ENCODE assay signal across 10 cellular contexts in genomic region chr5:39461007-39461682, GRCh38. TPM values are rescaled to one million over a fixed set of nuclear protein-coding genes. Genes with fewer than 3 reads are reported as not detected.
A peak's percentile ranks its signal among the peaks of the same experiment; 100 is the strongest.
DNase-seq lines count a peak whose midpoint lies in the region; ATAC-seq and TF ChIP-seq lines count a peak whose summit lies in the region.
"Had no signal": no experiment of that assay in that cellular context is flagged by ENCODE, and none has a peak within 500 bp of the region (broad histone marks: within the 10 kb centered on the region; RNA-seq: fewer than 3 reads in every experiment).

No MANE protein-coding gene starts in this region.

- TF ChIP-seq CTCF in nephron progenitor cell (IDR thresholded peaks at IDR 0.05), result no peak

- peaks cover 20 to 27% (median 25%) of the 10 kb centered on the region in 3 donors for H3K4me1 Mint-ChIP-seq in naive B cell
- H3K4me1 Mint-ChIP-seq in nephron progenitor cell, result no peaks in the 10 kb centered on the region

- H3K9me3 Mint-ChIP-seq in naive B cell (no peaks in the 10 kb centered on the region), nephron progenitor cell (no peaks in the 10 kb centered on the region)

- H3K27me3 Mint-ChIP-seq in naive B cell (peaks cover 0 to 11% (median 0%) of the 10 kb centered on the region in 3 donors), nephron progenitor cell (ENCODE audit: low read depth, poor library complexity) (peaks cover 13% of the 10 kb centered on the region)

- peak; percentile 95 for DNase-seq in MV-4-11 (lab: John Stamatoyannopoulos, UW)
- DNase-seq in naive B cell, result peak; percentile 47
- no peak for DNase-seq in occipital lobe (lab: John Stamatoyannopoulos, UW)
- DNase-seq in iPS-NIHi7 (ENCODE audit: extremely low spot score), result no peak
- no peak for DNase-seq in nephron progenitor cell
- DNase-seq in NCI-H446 treated with DMSO at 0.1 percent for 48 hours (lab: John Stamatoyannopoulos, UW), result no peak
- DNase-seq: KG1 had no signal

- H3K4me3 Mint-ChIP-seq in naive B cell, result peak overlapping the region in 7 of 8 donors; percentile 1 to 83 (median 11)
- no peak overlapping the region for H3K4me3 Mint-ChIP-seq in nephron progenitor cell

- H3K36me3 Mint-ChIP-seq in naive B cell, result peaks cover 0 to 7% of the 10 kb centered on the region in 2 donors
- no peaks in the 10 kb centered on the region for H3K36me3 Mint-ChIP-seq in nephron progenitor cell (ENCODE audit: low read depth)

- H3K27ac Mint-ChIP-seq in naive B cell (peak overlapping the region in 4 of 6 donors; percentile 9 to 56 (median 18)), nephron progenitor cell (no peak overlapping the region)

- ATAC-seq in GM19023 (IDR thresholded peaks at IDR 0.05; ENCODE audit: unreplicated experiment), result peak; percentile 89
- ATAC-seq in HG02798 (IDR thresholded peaks at IDR 0.05; ENCODE audit: poor library complexity, unreplicated experiment), result peak; percentile 79
- peak; percentile 98 to 99 for ATAC-seq in naive B cell (ENCODE audit: low read depth in 2 of 2)

RNA-seq across cellular contexts. Expression of gene DAB2, which starts 36.4 kb away (rescaled TPM):
- 1 to 10 TPM in 3 of 6 donors, under 1 TPM in 3; 0.17 to 2.0 (median 0.95) TPM for polyA plus RNA-seq in naive B cell (ENCODE audit: low read depth in 6 of 6)
- 23.4 TPM for total RNA-seq in occipital lobe
- total RNA-seq: G401 had no signal

Comparison
In these comparisons a context has a peak if more than half of its experiments do, and no peak if none do; other contexts are left out.
1. DNase-seq: peak in MV-4-11 (single experiment) and naive B cell (single experiment); none in occipital lobe (single experiment), iPS-NIHi7 (single experiment), nephron progenitor cell (single experiment) and NCI-H446 treated with DMSO at 0.1 percent for 48 hours (single experiment).
2. Peak in every context shown above with its lines, with median percentiles within 50 percentile points of each other: ATAC-seq.